ENCODE assay signal across 8 cellular contexts in the genomic region with DNA sequence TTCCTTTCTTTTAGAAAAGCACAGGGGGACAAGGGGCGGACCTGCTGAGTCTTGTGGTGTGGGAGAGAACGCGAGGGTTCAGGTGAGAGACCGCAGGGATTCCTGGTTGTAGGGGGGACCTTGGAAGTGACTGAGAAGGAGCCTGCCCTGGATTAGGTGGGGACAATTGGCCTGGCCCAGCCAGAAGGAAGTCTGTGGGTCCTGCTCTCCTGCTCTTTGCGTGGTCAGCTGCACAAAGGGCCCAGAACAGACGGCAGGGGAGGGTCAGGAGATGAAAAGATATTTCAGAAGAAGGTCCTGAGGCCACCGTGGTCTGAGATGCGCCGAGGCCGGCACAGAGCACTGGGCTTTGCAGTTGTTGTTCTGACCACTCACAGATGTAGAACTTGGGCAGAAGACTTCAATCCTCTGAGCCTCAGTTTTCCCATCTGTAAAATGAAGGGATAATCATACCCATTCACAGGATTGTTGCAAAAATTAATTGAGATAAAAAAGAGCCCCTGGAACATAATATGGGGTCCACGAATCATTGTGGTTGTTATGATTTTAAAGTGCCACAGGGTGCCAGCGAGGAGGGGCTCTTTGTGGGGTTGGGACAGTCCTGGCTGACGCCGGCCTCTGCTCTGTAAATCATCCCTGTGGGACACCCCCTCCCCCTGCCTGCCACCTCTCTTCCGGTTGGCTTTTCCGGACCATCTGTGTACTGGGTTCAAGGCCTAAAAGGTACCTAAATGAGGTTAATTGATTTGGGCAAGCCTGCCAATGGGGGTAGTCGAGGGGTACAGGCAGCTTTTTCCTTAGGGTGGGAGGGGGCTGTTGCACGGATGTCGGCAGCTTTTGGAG. TPM values are rescaled to one million over a fixed set of nuclear protein-coding genes. Genes with fewer than 3 reads are reported as not detected.
A peak's percentile ranks its signal among the peaks of the same experiment; 100 is the strongest.
DNase-seq lines count a peak whose midpoint lies in the region; ATAC-seq, FAIRE-seq and TF ChIP-seq lines count a peak whose summit lies in the region.

No MANE protein-coding gene starts in this region.

- RAD21 ChIA-PET in GM12878 (lab: Charles Lee; ENCODE audit: unreplicated experiment): interaction anchor here (2.4 to 5.6 kb wide), 4 partner anchors 8 to 34 kb away, joined by 9 to 43 read pairs (median 22); no protein-coding TSS in a partner anchor

- no peak for FAIRE-seq in GM12878 (lab: Jason Lieb, UNC)

- CTCF ChIA-PET in GM12878 (lab: Yijun Ruan, JAX): interaction anchor here (1.2 to 28.9 kb wide), 8 partner anchors 6 to 58 kb away, joined by 4 to 684 read pairs (median 10); partner anchors contain the start of gene LPIN1

- no peaks in the 10 kb centered on the region; the same call in 1 of the 2 replicates for H3K27me3 Mint-ChIP-seq in HFFc6 (ENCODE audit: insufficient read depth)

- no peaks in the 10 kb centered on the region for H3K27me3 ChIP-seq in GM12878 (replicated peaks in 1 of 2; ENCODE audit: control insufficient read depth in 2 of 2, insufficient read depth in 2 of 2, low read length in 1 of 2)
- H3K27me3 ChIP-seq in mucosa of rectum (ENCODE audit: control insufficient read depth in 2 of 2, insufficient read depth in 2 of 2, low read length in 2 of 2): no peaks in the 10 kb centered on the region

- no peaks in the 10 kb centered on the region for H4K20me1 ChIP-seq in GM12878 (ENCODE audit: control insufficient read depth, insufficient read depth)

- no peaks in the 10 kb centered on the region for H3K9me3 ChIP-seq in GM12878 (replicated peaks; ENCODE audit: control insufficient read depth, insufficient read depth, low read length)
- no peaks in the 10 kb centered on the region for H3K9me3 ChIP-seq in mucosa of rectum (ENCODE audit: control insufficient read depth in 2 of 2, low read length in 2 of 2)

- peak overlapping the region; percentile 99 for H3K4me2 ChIP-seq in GM12878 (ENCODE audit: control insufficient read depth, insufficient read depth)

- H3K4me3 ChIP-seq in GM12878 (peak overlapping the region; percentile 70), mucosa of rectum (ENCODE audit: low read length in 2 of 2) (peak overlapping the region in 1 of 2 donors; percentile 82)

- POLR2A ChIA-PET in GM12878 (lab: Charles Lee): interaction anchor here (1.2 to 5.0 kb wide), 6 partner anchors 8 to 32 kb away, joined by 3 to 84 read pairs (median 6); no protein-coding TSS in a partner anchor

- TF ChIP-seq CTCF in 22Rv1 (IDR thresholded peaks at IDR 0.05): no peak
- TF ChIP-seq CTCF in HFFc6 (IDR thresholded peaks at IDR 0.05): no peak
- no peak for TF ChIP-seq CTCF in GM12878 (IDR thresholded peaks at IDR 0.05 in 2 of 3, conservative IDR thresholded peaks at IDR 0.05 in 1 of 3; ENCODE audit: control insufficient read depth in 2 of 3, extremely low read depth in 1 of 3, insufficient read depth in 1 of 3, low read depth in 3 of 3, low read length in 3 of 3)
- no peak for TF ChIP-seq CTCF in GM13976 (IDR thresholded peaks at IDR 0.05; ENCODE audit: borderline replicate concordance, control extremely low read depth, extremely low read depth, insufficient read depth, missing control alignments)

- SMC1A ChIA-PET in GM12878 (lab: Charles Lee; ENCODE audit: uncharacterized antibody, unreplicated experiment): interaction anchor here (1.0 to 16.4 kb wide), 7 partner anchors 5 to 56 kb away, joined by 3 to 222 read pairs (median 11); partner anchors contain the start of gene LPIN1

- H3K4me1 Mint-ChIP-seq in HFFc6 (ENCODE audit: low read depth): peaks cover 57% of the 10 kb centered on the region

- H3K9ac ChIP-seq in GM12878 (ENCODE audit: control insufficient read depth, insufficient read depth, low read length) (peak overlapping the region; percentile 80), mucosa of rectum (ENCODE audit: low read depth in 1 of 2, low read length in 2 of 2) (peak overlapping the region; percentile 76 to 91)

- peak overlapping the region; percentile 78; the same call in 1 of the 2 replicates for H3K27ac ChIP-seq in 22Rv1
- peak overlapping the region; percentile 86 for H3K27ac ChIP-seq in GM12878 (ENCODE audit: control insufficient read depth, insufficient read depth)
- H3K27ac ChIP-seq in mucosa of rectum (ENCODE audit: low read depth in 2 of 2, low read length in 2 of 2): peak overlapping the region; percentile 81 to 87

- peak overlapping the region; percentile 73; the same call in 1 of the 2 replicates for H3K27ac Mint-ChIP-seq in HFFc6

- WGBS in GM12878 (ENCODE audit: insufficient coverage, insufficient replicate concordance, low lambda C conversion rate, missing lambda C conversion rate): 7% methylated on average over 19 of the region's 19 CpGs

- H3K4me1 ChIP-seq in GM12878 (ENCODE audit: control insufficient read depth, insufficient read depth, low read length) (peaks cover 72% of the 10 kb centered on the region), mucosa of rectum (ENCODE audit: control insufficient read depth in 2 of 2, insufficient read depth in 2 of 2, low read length in 2 of 2) (peaks cover 36 to 47% of the 10 kb centered on the region in 2 donors)

- no peak for TF ChIP-seq POLR2A in GM12878 (IDR thresholded peaks at IDR 0.05; ENCODE audit: low read depth, low read length)

- in situ Hi-C loops in GM12878 (cut with MboI) (no loop called here), GM13976 (cut with MboI; ENCODE audit: low sequenced_read_pairs, unreplicated experiment) (no loop called here)

- ATAC-seq in GM12878: 0 out of 3 replicates have a peak, but pooled peaks have one; percentile 5
- ATAC-seq in GM18519 (IDR thresholded peaks at IDR 0.05; ENCODE audit: low FRiP score, unreplicated experiment): no peak

- no peaks in the 10 kb centered on the region for H3K9me3 Mint-ChIP-seq in HFFc6

- no peak overlapping the region for H2AFZ ChIP-seq in GM12878 (ENCODE audit: control insufficient read depth, low read depth, low read length)

- TF ChIP-seq EP300 in GM12878 (IDR thresholded peaks at IDR 0.05; ENCODE audit: borderline replicate concordance in 1 of 2, control insufficient read depth in 1 of 2, low read depth in 2 of 2, low read length in 2 of 2): no peak

- H3K36me3 ChIP-seq in GM12878 (ENCODE audit: control insufficient read depth in 2 of 2, insufficient read depth in 2 of 2, low read length in 1 of 2) (no peaks in the 10 kb centered on the region), mucosa of rectum (ENCODE audit: control insufficient read depth in 2 of 2, insufficient read depth in 2 of 2, low read length in 2 of 2) (no peaks in the 10 kb centered on the region)

- H3K79me2 ChIP-seq in GM12878 (ENCODE audit: control insufficient read depth, insufficient read depth, low read length): peaks cover 46% of the 10 kb centered on the region

- no TSS peak for BruUV-seq in GM12878 (replicated peaks; lab: Mats Ljungman, UMichigan)

- no peak for TF ChIP-seq RAD21 in GM12878 (IDR thresholded peaks at IDR 0.05; ENCODE audit: insufficient read depth, low read depth, low read length)

- peak overlapping the region; percentile 92 for H3K4me3 Mint-ChIP-seq in HFFc6

- intact Hi-C loops in GM12878 (cut with micrococcal nuclease; ENCODE audit: unreplicated experiment): loop anchor here (2.0 to 10.0 kb wide), 2 partner anchors 31 to 933 kb away; partner anchors contain the start of gene PDIA6

- no peak for DNase-seq in HFFc6
- no peak for DNase-seq in GM12878 (ENCODE audit: low read depth, low spot score)
- DNase-seq in NCI-H1694 (lab: John Stamatoyannopoulos, UW): no peak
- DNase-seq in NCI-H748 (lab: John Stamatoyannopoulos, UW; ENCODE audit: unreplicated experiment): no peak
- no peak for DNase-seq in GM13976 (ENCODE audit: low spot score)

- no peaks in the 10 kb centered on the region for H3K36me3 Mint-ChIP-seq in HFFc6 (ENCODE audit: low read depth)

TF ChIP-seq in GM12878, 131 proteins besides CTCF, POLR2A, EP300 and RAD21:
- no peak for TF ChIP-seq BRCA1 (IDR thresholded peaks at IDR 0.05; ENCODE audit: low read depth, low read length)
- TF ChIP-seq POU2F2 (IDR thresholded peaks at IDR 0.05; ENCODE audit: borderline replicate concordance, low read depth, low read length): no peak
- TF ChIP-seq ZNF217 (IDR thresholded peaks at IDR 0.05): 0 out of 2 replicates have a peak, but pooled peaks have one; percentile 20
- TF ChIP-seq GABPA (IDR thresholded peaks at IDR 0.05; ENCODE audit: low read depth): 0 out of 2 replicates have a peak, but pooled peaks have one; percentile 18

RNA-seq across cellular contexts. Expression of gene LPIN1, which starts 1.8 kb away (rescaled TPM):
- 10 to 100 TPM; 17.5 to 22.9 (median 20.7) TPM for total RNA-seq in HFFc6 (2021; fragmentation: NEBNext Ultra II Directional; extraction: Animal tissue kit (Norgen Biotek cat#: 25700))
- total RNA-seq in GM12878 (2013; cell fraction: nucleolus; rRNA removed): 183 and 196 TPM in 2 replicates
- total RNA-seq in GM12878 (2014; rRNA removed): 52.2 and 58.5 TPM in 2 replicates
- total RNA-seq in GM12878 (2014; rRNA removed; fragmentation: Illumina TruSeq; extraction: Trizol): 46.1 and 48.3 TPM in 2 replicates
- total RNA-seq in GM12878 (2021): 59.9 and 61.4 TPM in 2 replicates
- polyA plus RNA-seq in GM12878 (2011; ENCODE audit: low read depth): 12.5 TPM
- 75.6 and 82.5 TPM in 2 replicates for polyA plus RNA-seq in GM12878 (2011; rRNA removed)
- polyA plus RNA-seq in GM12878 (2011; cell fraction: cytosol; rRNA removed): 55.7 and 55.9 TPM in 2 replicates
- polyA plus RNA-seq in GM12878 (2011; cell fraction: nucleus; rRNA removed): 97.5 and 102 TPM in 2 replicates
- 17.6 and 19.7 TPM in 2 replicates for polyA plus RNA-seq in GM12878 (2012)
- 50.8 and 52.3 TPM in 2 replicates for polyA plus RNA-seq in GM12878 (2014; fragmentation: Illumina TruSeq; extraction: Trizol)
- 10 to 100 TPM; 18.8 to 23.9 TPM for polyA plus RNA-seq in GM12878 (2014; fragmentation: Nextera tagmentation; extraction: Ambion mirVana)
- polyA plus RNA-seq in GM12878 (2014; rRNA removed): 60.1 and 63.6 TPM in 2 replicates
- polyA plus RNA-seq in GM12878 (2016; fragmentation: Nextera tagmentation; extraction: Ambion mirVana): 10 to 100 TPM; 37.0 to 37.5 TPM
- polyA minus RNA-seq in GM12878 (2011; rRNA and poly(A)+ RNA removed): 55.0 and 62.3 TPM in 2 replicates
- 17.0 and 20.3 TPM in 2 replicates for polyA minus RNA-seq in GM12878 (2011; cell fraction: cytosol; rRNA and poly(A)+ RNA removed)
- 69.2 and 114 TPM in 2 replicates for polyA minus RNA-seq in GM12878 (2011; cell fraction: nucleus; rRNA and poly(A)+ RNA removed)
